ENCODE assay signal across 32 cellular contexts in genomic region chr4:1737666-1738065, GRCh38. TPM values are rescaled to one million over a fixed set of nuclear protein-coding genes. Genes with fewer than 3 reads are reported as not detected.
"Had no signal": no experiment of that assay in that cellular context is flagged by ENCODE, and none has a peak within 500 bp of the region (broad histone marks: within the 10 kb centered on the region; RNA-seq: fewer than 3 reads in every experiment).

No MANE protein-coding gene starts in this region.

- H3K4me3 ChIP-seq: neural progenitor cell, ovary, psoas muscle, skin epidermis, smooth muscle cell, spleen, suprapubic skin, testis, tibial artery, transverse colon, upper lobe of right lung, uterus had no signal

- H3K9ac ChIP-seq: neural progenitor cell, parathyroid adenoma had no signal

- H3K27me3 ChIP-seq: neural progenitor cell, ovary, spleen, suprapubic skin, testis, tibial artery, transverse colon, upper lobe of right lung, uterus had no signal

- H3K4me1 ChIP-seq: neural progenitor cell, parathyroid adenoma, psoas muscle, spleen, suprapubic skin, testis, tibial artery, transverse colon, upper lobe of right lung, uterus had no signal

- H3K79me2 ChIP-seq: parathyroid adenoma had no signal

- DNase-seq: natural killer cell; occipital lobe; ovary; posterior cingulate gyrus; psoas muscle; right cardiac atrium; spleen; stimulated activated CD4-positive, alpha-beta T cell treated with anti-CD3 and anti-CD28 coated beads, Interleukin-12 subunit alpha, Interleukin-12 subunit beta, amount 100 ng/mL, for 4 hours; stimulated activated CD4-positive, alpha-beta T cell treated with anti-CD3 and anti-CD28 coated beads, Interleukin-1b, Interleukin-23, amount 100 ng/mL, for 48 hours; stimulated activated CD4-positive, alpha-beta T cell treated with anti-CD3 and anti-CD28 coated beads, Interleukin-4, amount 100 ng/mL, for 1 hour; stimulated activated CD4-positive, alpha-beta T cell treated with anti-CD3 and anti-CD28 coated beads, Interleukin-4, amount 100 ng/mL, for 4 hours; stimulated activated CD8-positive, alpha-beta memory T cell treated with anti-CD3 and anti-CD28 coated beads, Interleukin-4, amount 100 ng/mL, for 48 hours; stimulated activated naive CD4-positive, alpha-beta T cell; stimulated activated naive CD8-positive, alpha-beta T cell treated with anti-CD3 and anti-CD28 coated beads, Interleukin-15, amount 100 ng/mL, for 72 hours; stimulated activated naive CD8-positive, alpha-beta T cell treated with anti-CD3 and anti-CD28 coated beads, Interleukin-15, Interleukin-2, amounts not matched to agents 100 U/mL and 50 U/mL, for 24 hours; substantia nigra; testis; tibial artery; transverse colon; upper lobe of right lung; uterus had no signal

- H3K27ac ChIP-seq: neural progenitor cell, ovary, parathyroid adenoma, psoas muscle, skin epidermis, spleen, suprapubic skin, testis, tibial artery, transverse colon, upper lobe of right lung, uterus had no signal

- H3K4me2 ChIP-seq: neural progenitor cell, smooth muscle cell had no signal

- H3K27ac Mint-ChIP-seq: natural killer cell; nephron; neural progenitor cell; progenitor cell of endocrine pancreas; stimulated activated memory B cell treated with anti-CD40 and anti-IgM and Interleukin-4, amounts not matched to agents 10 μg/mL and 1 μg/mL and 100 μg/mL, for 72 hours; type B pancreatic cell had no signal

- H3K36me3 ChIP-seq: neural progenitor cell, ovary, uterus had no signal

- H2AFZ ChIP-seq: neural progenitor cell, parathyroid adenoma had no signal

- ATAC-seq: natural killer cell; psoas muscle; sciatic nerve; stimulated activated memory B cell treated with anti-CD40 and anti-IgM and Interleukin-4, amounts not matched to agents 10 μg/mL and 1 μg/mL and 100 μg/mL, for 72 hours; stimulated activated naive CD8-positive, alpha-beta T cell treated with anti-CD3 and anti-CD28 coated beads, Interleukin-15, amount 100 ng/mL, for 72 hours; stimulated activated naive CD8-positive, alpha-beta T cell treated with anti-CD3 and anti-CD28 coated beads, Interleukin-15, Interleukin-2, amounts not matched to agents 100 U/mL and 50 U/mL, for 24 hours; upper lobe of right lung had no signal

- H3K4me1 Mint-ChIP-seq: natural killer cell; neural progenitor cell; stimulated activated memory B cell treated with anti-CD40 and anti-IgM and Interleukin-4, amounts not matched to agents 10 μg/mL and 1 μg/mL and 100 μg/mL, for 72 hours; stimulated activated naive CD8-positive, alpha-beta T cell treated with anti-CD3 and anti-CD28 coated beads, Interleukin-15, amount 100 ng/mL, for 72 hours had no signal

- H3K4me3 Mint-ChIP-seq: natural killer cell; nephron; neural progenitor cell; stimulated activated memory B cell treated with anti-CD40 and anti-IgM and Interleukin-4, amounts not matched to agents 10 μg/mL and 1 μg/mL and 100 μg/mL, for 72 hours; stimulated activated naive CD8-positive, alpha-beta T cell treated with anti-CD3 and anti-CD28 coated beads, Interleukin-15, amount 100 ng/mL, for 72 hours; type B pancreatic cell had no signal

- H3K9me3 ChIP-seq: ovary, testis, upper lobe of right lung, uterus had no signal

- H3K9me3 Mint-ChIP-seq: neural progenitor cell, type B pancreatic cell had no signal

- H3K27me3 Mint-ChIP-seq: progenitor cell of endocrine pancreas; stimulated activated memory B cell treated with anti-CD40 and anti-IgM and Interleukin-4, amounts not matched to agents 10 μg/mL and 1 μg/mL and 100 μg/mL, for 72 hours; stimulated activated naive CD8-positive, alpha-beta T cell treated with anti-CD3 and anti-CD28 coated beads, Interleukin-15, amount 100 ng/mL, for 72 hours; type B pancreatic cell had no signal

RNA-seq across cellular contexts. Expression of gene FAM53A, which starts 53.6 kb away (rescaled TPM):
- total RNA-seq: smooth muscle cell had no signal
- polyA plus RNA-seq: neural cell had no signal

RNA-seq across cellular contexts. Expression of gene FGFR3, which starts 55.4 kb away (rescaled TPM):
- total RNA-seq: natural killer cell had no signal
